1 cellular context compared by ENCODE assay signal in genomic region chr12:109713187-109713984, GRCh38.
A peak's percentile ranks its signal among the peaks of the same experiment; 100 is the strongest.
TF ChIP-seq lines count a peak whose summit lies in the region.

Gene FAM222A, plus strand, starts transcription at chr12:109713825. Its CDS starts 30,322 bp downstream, at chr12:109744147.

TF ChIP-seq in K562, 482 proteins besides CTCF, POLR2A, EP300 and RAD21 (continued from another document and continues in another):
- TF ChIP-seq PML (IDR thresholded peaks at IDR 0.05; ENCODE audit: low read length) (no peak), E2F8 (IDR thresholded peaks at IDR 0.05; ENCODE audit: low read depth, partially characterized antibody) (peak; percentile 100), ZC3H4 (CRISPR knock-in tag; IDR thresholded peaks at IDR 0.05; ENCODE audit: borderline replicate concordance) (no peak), ETV1 (tag; conservative IDR thresholded peaks at IDR 0.05; ENCODE audit: low read depth) (no peak), TRIM24 (IDR thresholded peaks at IDR 0.05) (no peak), GMEB1 (CRISPR knock-in tag; IDR thresholded peaks at IDR 0.05) (peak; percentile 62), MYBL2 (IDR thresholded peaks at IDR 0.05; ENCODE audit: low read depth) (0 out of 2 replicates have a peak, but pooled peaks have one; percentile 22), MYBL2 (CRISPR knock-in tag; IDR thresholded peaks at IDR 0.05; ENCODE audit: borderline replicate concordance) (no peak), ZNF253 (CRISPR knock-in tag; conservative IDR thresholded peaks at IDR 0.05) (no peak), NCOA4 (IDR thresholded peaks at IDR 0.05; ENCODE audit: partially characterized antibody) (no peak), HNRNPUL1 (IDR thresholded peaks at IDR 0.05; ENCODE audit: low read length) (no peak), SMARCC2 (IDR thresholded peaks at IDR 0.05; ENCODE audit: low read depth) (no peak), HSF4 (CRISPR knock-in tag; IDR thresholded peaks at IDR 0.05; ENCODE audit: borderline replicate concordance) (no peak), HNRNPL (IDR thresholded peaks at IDR 0.05; ENCODE audit: low read depth, low read length) (no peak), ZNF140 (CRISPR knock-in tag; IDR thresholded peaks at IDR 0.05) (no peak), FOXA1 (IDR thresholded peaks at IDR 0.05; ENCODE audit: borderline replicate concordance) (no peak), CAMTA2 (CRISPR knock-in tag; conservative IDR thresholded peaks at IDR 0.05) (no peak), PHF21A (IDR thresholded peaks at IDR 0.05; ENCODE audit: borderline replicate concordance, low read depth) (no peak), YY1 (IDR thresholded peaks at IDR 0.05; ENCODE audit: borderline replicate concordance in 1 of 3, control insufficient read depth in 1 of 3, extremely low read depth in 1 of 3, insufficient read depth in 3 of 3, insufficient read length in 1 of 3, insufficient replicate concordance in 2 of 3, low read depth in 1 of 3, low read length in 2 of 3) (peak in 2 of 3 experiments; percentile 54 to 68), HNRNPK (IDR thresholded peaks at IDR 0.05; ENCODE audit: low read depth, low read length, poor library complexity, severe bottlenecking) (no peak), NONO (IDR thresholded peaks at IDR 0.05; ENCODE audit: low read depth in 2 of 2, low read length in 1 of 2) (no peak), POLR2B (IDR thresholded peaks at IDR 0.05; ENCODE audit: low read depth, partially characterized antibody) (no peak), GTF2B (IDR thresholded peaks at IDR 0.05; ENCODE audit: extremely low read depth, insufficient read length) (no peak), ZNF589 (CRISPR knock-in tag; IDR thresholded peaks at IDR 0.05; ENCODE audit: low read depth) (peak; percentile 71; the same call in 1 of the 2 replicates), MAFG (tag; conservative IDR thresholded peaks at IDR 0.05) (0 out of 2 replicates have a peak, but pooled peaks have one; percentile 10), POLR2AphosphoS5 (IDR thresholded peaks at IDR 0.05; ENCODE audit: control insufficient read depth, insufficient read depth, low read depth, low read length) (no peak), PURB (CRISPR knock-in tag; IDR thresholded peaks at IDR 0.05; ENCODE audit: low read depth) (no peak), DPF2 (IDR thresholded peaks at IDR 0.05) (no peak), ZNF717 (CRISPR knock-in tag; IDR thresholded peaks at IDR 0.05) (0 out of 2 replicates have a peak, but pooled peaks have one; percentile 53), FUS (optimal IDR thresholded peaks at IDR 0.05; ENCODE audit: low read depth, low read length) (no peak), MECOM (CRISPR knock-in tag; IDR thresholded peaks at IDR 0.05) (no peak), ZNF408 (CRISPR knock-in tag; IDR thresholded peaks at IDR 0.05; ENCODE audit: low read depth) (no peak), MTA2 (IDR thresholded peaks at IDR 0.05; ENCODE audit: low read depth) (no peak), NFIX (CRISPR knock-in tag; IDR thresholded peaks at IDR 0.05; ENCODE audit: low read depth) (no peak), CCNT2 (IDR thresholded peaks at IDR 0.05; ENCODE audit: borderline replicate concordance, extremely low read depth, insufficient read length, low read depth, low read length) (peak; percentile 78), SMC3 (conservative IDR thresholded peaks at IDR 0.05; ENCODE audit: insufficient read depth, low read depth, low read length) (no peak), PYGO2 (tag; IDR thresholded peaks at IDR 0.05) (no peak), SRSF1 (IDR thresholded peaks at IDR 0.05; ENCODE audit: low read depth, low read length) (no peak), ELF2 (CRISPR knock-in tag; IDR thresholded peaks at IDR 0.05) (peak; percentile 89)
- TF ChIP-seq, protein P1, sequence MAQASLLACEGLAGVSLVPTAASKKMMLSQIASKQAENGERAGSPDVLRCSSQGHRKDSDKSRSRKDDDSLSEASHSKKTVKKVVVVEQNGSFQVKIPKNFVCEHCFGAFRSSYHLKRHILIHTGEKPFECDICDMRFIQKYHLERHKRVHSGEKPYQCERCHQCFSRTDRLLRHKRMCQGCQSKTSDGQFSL (CRISPR knock-in tag; IDR thresholded peaks at IDR 0.05), result peak; percentile 74; the same call in 1 of the 2 replicates
- TF ChIP-seq, protein P1 (tag; IDR thresholded peaks at IDR 0.05), result no peak; a peak in 1 of 4 replicates
- TF ChIP-seq, protein P2, sequence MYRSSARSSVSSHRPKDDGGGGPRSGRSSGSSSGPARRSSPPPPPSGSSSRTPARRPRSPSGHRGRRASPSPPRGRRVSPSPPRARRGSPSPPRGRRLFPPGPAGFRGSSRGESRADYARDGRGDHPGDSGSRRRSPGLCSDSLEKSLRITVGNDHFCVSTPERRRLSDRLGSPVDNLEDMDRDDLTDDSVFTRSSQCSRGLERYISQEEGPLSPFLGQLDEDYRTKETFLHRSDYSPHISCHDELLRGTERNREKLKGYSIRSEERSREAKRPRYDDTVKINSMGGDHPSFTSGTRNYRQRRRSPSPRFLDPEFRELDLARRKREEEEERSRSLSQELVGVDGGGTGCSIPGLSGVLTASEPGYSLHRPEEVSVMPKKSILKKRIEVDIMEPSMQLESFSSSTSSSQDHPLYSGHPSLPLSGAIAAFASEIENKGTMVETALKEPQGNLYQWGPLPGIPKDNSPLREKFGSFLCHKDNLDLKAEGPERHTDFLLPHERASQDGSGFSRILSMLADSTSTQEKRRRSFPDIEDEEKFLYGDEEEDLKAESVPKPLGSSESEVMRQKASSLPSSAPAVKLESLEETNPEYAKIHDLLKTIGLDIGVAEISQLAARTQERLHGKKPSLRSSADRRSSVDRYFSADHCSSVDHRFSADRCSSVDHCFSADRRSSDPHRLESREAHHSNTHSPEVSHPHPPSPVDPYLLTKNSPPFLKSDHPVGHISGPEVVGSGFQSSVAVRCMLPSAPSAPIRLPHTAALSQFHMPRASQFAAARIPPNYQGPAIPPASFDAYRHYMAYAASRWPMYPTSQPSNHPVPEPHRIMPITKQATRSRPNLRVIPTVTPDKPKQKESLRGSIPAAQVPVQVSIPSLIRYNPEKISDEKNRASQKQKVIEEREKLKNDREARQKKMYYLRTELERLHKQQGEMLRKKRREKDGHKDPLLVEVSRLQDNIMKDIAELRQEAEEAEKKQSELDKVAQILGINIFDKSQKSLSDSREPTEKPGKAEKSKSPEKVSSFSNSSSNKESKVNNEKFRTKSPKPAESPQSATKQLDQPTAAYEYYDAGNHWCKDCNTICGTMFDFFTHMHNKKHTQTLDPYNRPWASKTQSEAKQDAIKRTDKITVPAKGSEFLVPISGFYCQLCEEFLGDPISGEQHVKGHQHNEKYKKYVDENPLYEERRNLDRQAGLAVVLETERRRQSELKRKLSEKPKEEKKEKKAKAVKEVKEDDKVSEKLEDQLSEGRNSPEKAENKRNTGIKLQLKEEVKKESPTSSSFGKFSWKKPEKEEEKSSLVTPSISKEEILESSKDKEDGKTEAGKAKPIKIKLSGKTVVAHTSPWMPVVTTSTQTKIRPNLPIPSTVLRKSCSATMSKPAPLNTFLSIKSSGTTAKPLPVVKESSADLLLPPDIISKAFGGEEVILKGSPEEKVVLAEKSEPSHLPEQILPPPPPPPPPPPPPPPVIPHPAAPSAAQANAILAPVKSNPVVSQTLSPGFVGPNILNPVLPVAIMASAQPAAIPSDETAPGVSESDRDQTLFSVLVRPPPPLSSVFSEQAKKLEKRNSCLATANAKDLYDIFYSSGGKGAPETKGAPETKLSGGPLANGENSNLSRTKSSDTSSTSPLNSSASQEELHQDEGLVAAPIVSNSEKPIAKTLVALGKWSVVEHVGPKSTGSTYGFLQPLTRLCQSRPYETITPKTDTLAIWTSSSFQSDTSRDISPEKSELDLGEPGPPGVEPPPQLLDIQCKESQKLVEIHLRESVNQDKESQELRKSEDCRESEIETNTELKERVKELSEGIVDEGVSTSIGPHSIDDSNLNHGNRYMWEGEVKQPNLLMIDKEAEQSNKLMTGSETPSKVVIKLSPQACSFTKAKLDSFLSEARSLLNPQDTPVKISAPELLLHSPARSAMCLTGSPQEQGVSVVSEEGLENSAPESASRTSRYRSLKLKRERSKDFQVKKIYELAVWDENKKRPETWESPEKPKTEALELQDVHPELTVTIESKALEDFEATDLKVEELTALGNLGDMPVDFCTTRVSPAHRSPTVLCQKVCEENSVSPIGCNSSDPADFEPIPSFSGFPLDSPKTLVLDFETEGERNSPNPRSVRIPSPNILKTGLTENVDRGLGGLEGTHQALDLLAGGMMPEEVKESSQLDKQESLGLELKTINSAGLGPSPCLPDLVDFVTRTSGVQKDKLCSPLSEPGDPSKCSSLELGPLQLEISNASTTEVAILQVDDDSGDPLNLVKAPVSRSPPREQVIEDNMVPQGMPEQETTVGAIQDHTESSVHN (IDR thresholded peaks at IDR 0.05; ENCODE audit: borderline replicate concordance in 1 of 2, low read depth in 1 of 2), result no peak
- TF ChIP-seq, protein P3, sequence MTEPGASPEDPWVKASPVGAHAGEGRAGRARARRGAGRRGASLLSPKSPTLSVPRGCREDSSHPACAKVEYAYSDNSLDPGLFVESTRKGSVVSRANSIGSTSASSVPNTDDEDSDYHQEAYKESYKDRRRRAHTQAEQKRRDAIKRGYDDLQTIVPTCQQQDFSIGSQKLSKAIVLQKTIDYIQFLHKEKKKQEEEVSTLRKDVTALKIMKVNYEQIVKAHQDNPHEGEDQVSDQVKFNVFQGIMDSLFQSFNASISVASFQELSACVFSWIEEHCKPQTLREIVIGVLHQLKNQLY (CRISPR knock-in tag; conservative IDR thresholded peaks at IDR 0.05), result no peak
- TF ChIP-seq, protein P4, sequence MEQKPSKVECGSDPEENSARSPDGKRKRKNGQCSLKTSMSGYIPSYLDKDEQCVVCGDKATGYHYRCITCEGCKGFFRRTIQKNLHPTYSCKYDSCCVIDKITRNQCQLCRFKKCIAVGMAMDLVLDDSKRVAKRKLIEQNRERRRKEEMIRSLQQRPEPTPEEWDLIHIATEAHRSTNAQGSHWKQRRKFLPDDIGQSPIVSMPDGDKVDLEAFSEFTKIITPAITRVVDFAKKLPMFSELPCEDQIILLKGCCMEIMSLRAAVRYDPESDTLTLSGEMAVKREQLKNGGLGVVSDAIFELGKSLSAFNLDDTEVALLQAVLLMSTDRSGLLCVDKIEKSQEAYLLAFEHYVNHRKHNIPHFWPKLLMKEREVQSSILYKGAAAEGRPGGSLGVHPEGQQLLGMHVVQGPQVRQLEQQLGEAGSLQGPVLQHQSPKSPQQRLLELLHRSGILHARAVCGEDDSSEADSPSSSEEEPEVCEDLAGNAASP (IDR thresholded peaks at IDR 0.05), result no peak
- TF ChIP-seq, protein P5, sequence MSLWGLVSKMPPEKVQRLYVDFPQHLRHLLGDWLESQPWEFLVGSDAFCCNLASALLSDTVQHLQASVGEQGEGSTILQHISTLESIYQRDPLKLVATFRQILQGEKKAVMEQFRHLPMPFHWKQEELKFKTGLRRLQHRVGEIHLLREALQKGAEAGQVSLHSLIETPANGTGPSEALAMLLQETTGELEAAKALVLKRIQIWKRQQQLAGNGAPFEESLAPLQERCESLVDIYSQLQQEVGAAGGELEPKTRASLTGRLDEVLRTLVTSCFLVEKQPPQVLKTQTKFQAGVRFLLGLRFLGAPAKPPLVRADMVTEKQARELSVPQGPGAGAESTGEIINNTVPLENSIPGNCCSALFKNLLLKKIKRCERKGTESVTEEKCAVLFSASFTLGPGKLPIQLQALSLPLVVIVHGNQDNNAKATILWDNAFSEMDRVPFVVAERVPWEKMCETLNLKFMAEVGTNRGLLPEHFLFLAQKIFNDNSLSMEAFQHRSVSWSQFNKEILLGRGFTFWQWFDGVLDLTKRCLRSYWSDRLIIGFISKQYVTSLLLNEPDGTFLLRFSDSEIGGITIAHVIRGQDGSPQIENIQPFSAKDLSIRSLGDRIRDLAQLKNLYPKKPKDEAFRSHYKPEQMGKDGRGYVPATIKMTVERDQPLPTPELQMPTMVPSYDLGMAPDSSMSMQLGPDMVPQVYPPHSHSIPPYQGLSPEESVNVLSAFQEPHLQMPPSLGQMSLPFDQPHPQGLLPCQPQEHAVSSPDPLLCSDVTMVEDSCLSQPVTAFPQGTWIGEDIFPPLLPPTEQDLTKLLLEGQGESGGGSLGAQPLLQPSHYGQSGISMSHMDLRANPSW (CRISPR knock-in tag; IDR thresholded peaks at IDR 0.05), result no peak
